8 cellular contexts compared by ENCODE assay signal in genomic region chr11:112226062-112226921, GRCh38. TPM values are rescaled to one million over a fixed set of nuclear protein-coding genes. Genes with fewer than 3 reads are reported as not detected.
DNase-seq lines count a peak whose midpoint lies in the region; ATAC-seq and TF ChIP-seq lines count a peak whose summit lies in the region.

Gene PTS (plus strand): TSS chr11:112226428. CDS start chr11:112226444, 16 bp downstream.

- H3K27me3 ChIP-seq in BLaER1 = no peaks in the 10 kb centered on the region

- peaks cover 30% of the 10 kb centered on the region for H3K4me1 Mint-ChIP-seq in activated CD4-positive, alpha-beta T cell treated with anti-CD3 and anti-CD28 coated beads, Interleukin-2, amount 10 ng/mL, durations not matched to agents 7 days and 5 days

- H3K36me3 Mint-ChIP-seq in activated CD4-positive, alpha-beta T cell treated with anti-CD3 and anti-CD28 coated beads, Interleukin-2, amount 10 ng/mL, durations not matched to agents 7 days and 5 days (ENCODE audit: low read depth) = peaks cover 31% of the 10 kb centered on the region

- H3K27ac Mint-ChIP-seq in activated CD4-positive, alpha-beta T cell treated with anti-CD3 and anti-CD28 coated beads, Interleukin-2, amount 10 ng/mL, durations not matched to agents 7 days and 5 days = peak within 1 kb of the TSS; percentile 98

- H3K4me3 Mint-ChIP-seq in activated CD4-positive, alpha-beta T cell treated with anti-CD3 and anti-CD28 coated beads, Interleukin-2, amount 10 ng/mL, durations not matched to agents 7 days and 5 days = peak within 1 kb of the TSS; percentile 82

- ATAC-seq in HG03457 (IDR thresholded peaks at IDR 0.05; ENCODE audit: unreplicated experiment) (peak; percentile 96), left lobe of liver (peak; percentile 87)

- TF ChIP-seq CTCF in coronary artery (IDR thresholded peaks at IDR 0.05) = no peak

- peaks cover 7% of the 10 kb centered on the region for H3K27me3 Mint-ChIP-seq in activated CD4-positive, alpha-beta T cell treated with anti-CD3 and anti-CD28 coated beads, Interleukin-2, amount 10 ng/mL, durations not matched to agents 7 days and 5 days

- H3K9me3 Mint-ChIP-seq in activated CD4-positive, alpha-beta T cell treated with anti-CD3 and anti-CD28 coated beads, Interleukin-2, amount 10 ng/mL, durations not matched to agents 7 days and 5 days = no peaks in the 10 kb centered on the region

- peaks cover 14% of the 10 kb centered on the region for H3K4me1 ChIP-seq in BLaER1

- peak within 1 kb of the TSS; percentile 88 for H3K9ac ChIP-seq in BLaER1

- CTCF ChIA-PET in activated CD4-positive, alpha-beta T cell treated with anti-CD3 and anti-CD28 coated beads, Interleukin-2, amount 10 ng/mL, durations not matched to agents 7 days and 5 days (lab: Charles Lee) = interaction anchor here (0.8 to 1.1 kb wide), 2 partner anchors 48 to 54 kb away, joined by 3 to 10 read pairs; no protein-coding TSS in a partner anchor

- POLR2A ChIA-PET in activated CD4-positive, alpha-beta T cell treated with anti-CD3 and anti-CD28 coated beads, Interleukin-2, amount 10 ng/mL, durations not matched to agents 7 days and 5 days (lab: Charles Lee) = no interaction called here

- H3K4me2 ChIP-seq in BLaER1 = peak within 1 kb of the TSS; percentile 92

- H3K27ac ChIP-seq in BLaER1 (peak within 1 kb of the TSS; percentile 86), coronary artery (peak within 1 kb of the TSS; percentile 87 to 95)

- H3K4me3 ChIP-seq in BLaER1 (peak within 1 kb of the TSS; percentile 76), coronary artery (peak within 1 kb of the TSS; percentile 91)

- peaks cover 30% of the 10 kb centered on the region for H3K36me3 ChIP-seq in BLaER1

- DNase-seq in GM19240 (ENCODE audit: insufficient read length, low spot score) (peak; percentile 90), NCI-H524 (lab: John Stamatoyannopoulos, UW) (peak; percentile 60 to 84), coronary artery (ENCODE audit: low spot score) (peak; percentile 91), left lobe of liver (ENCODE audit: low spot score) (peak; percentile 93)
- DNase-seq in activated CD4-positive, alpha-beta T cell treated with anti-CD3 and anti-CD28 coated beads, Interleukin-2, amount 10 ng/mL, durations not matched to agents 7 days and 5 days = peak; percentile 85
- DNase-seq in stimulated activated CD4-positive, alpha-beta T cell treated with anti-CD3 and anti-CD28 coated beads, Interleukin-2, amount 100 ng/mL, for 24 hours = peak; percentile 82 to 83

- H3K9me3 ChIP-seq in BLaER1 = no peaks in the 10 kb centered on the region

- no peaks in the 10 kb centered on the region; the same call in 1 of the 2 replicates for H4K20me1 ChIP-seq in BLaER1

RNA-seq across cellular contexts. Expression of gene PTS, which starts in this region (rescaled TPM):
- 10 to 100 TPM; 18.6 to 19.8 TPM for total RNA-seq in activated CD4-positive, alpha-beta T cell treated with anti-CD3 and anti-CD28 coated beads, Interleukin-2, amount 10 ng/mL, durations not matched to agents 7 days and 5 days
- total RNA-seq in left lobe of liver = 41.1 TPM

Comparison
In these comparisons a context has a peak if more than half of its experiments do, and no peak if none do; other contexts are left out.
1. Peak in every context shown above with its lines: DNase-seq, ATAC-seq, H3K4me3 ChIP-seq and H3K27ac ChIP-seq.